Comparison of ENCODE assay signal across 8 cellular contexts in the genomic region with DNA sequence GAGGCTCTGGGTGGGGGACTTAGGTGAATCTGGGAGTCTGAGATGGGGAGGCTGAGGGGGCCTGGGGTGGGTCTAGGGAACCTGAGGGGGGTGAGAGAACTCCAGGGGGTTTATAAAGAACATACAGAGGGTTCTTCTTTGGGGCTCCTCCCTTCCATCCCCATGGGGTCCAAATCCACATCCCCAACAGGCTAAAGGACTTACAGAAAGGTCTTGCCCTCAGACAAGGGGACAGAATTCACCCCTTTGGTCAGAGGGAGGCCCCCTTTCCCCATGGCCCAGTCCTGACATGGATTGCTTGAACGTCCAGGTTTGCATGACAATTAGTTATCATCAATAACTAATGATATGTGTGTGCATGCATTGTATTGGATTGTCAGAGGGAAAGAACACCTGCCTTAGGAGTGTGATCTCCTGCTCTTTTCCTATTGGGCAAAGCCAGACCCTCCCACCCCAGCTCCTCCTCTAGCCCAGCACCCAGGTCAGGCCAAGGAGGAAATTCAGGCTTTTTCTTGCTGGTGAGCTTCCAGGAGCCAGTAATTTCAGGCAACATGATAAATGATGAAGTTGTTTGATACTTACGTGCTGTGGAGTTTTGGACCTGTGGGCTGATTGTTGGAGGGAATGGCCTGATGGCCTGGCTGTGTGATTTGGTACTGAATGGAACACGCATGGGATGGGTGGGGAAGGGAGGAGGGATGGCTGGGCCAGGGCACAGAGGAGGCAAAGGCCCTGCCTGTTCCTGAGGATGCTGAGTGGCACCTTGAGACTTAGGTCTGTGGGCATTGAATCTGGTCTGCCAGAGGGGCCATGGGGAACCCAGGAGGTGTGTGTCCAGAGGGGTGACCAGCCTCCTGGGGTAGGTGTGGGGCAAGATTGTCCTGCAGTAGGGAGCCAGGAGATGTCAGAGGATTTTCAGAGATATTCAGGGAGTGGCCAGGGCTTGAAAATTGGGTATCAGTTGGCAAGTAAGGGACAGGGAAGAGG. TPM values are rescaled to one million over a fixed set of nuclear protein-coding genes. Genes with fewer than 3 reads are reported as not detected.
DNase-seq lines count a peak whose midpoint lies in the region; ATAC-seq and TF ChIP-seq lines count a peak whose summit lies in the region.

No MANE protein-coding gene starts in this region.

- DNase-seq in SIG-M5 treated with dmso at 0.1 percent for 504 hours (lab: John Stamatoyannopoulos, UW; ENCODE audit: unreplicated experiment), result peak; percentile 39
- DNase-seq in SIG-M5 (lab: John Stamatoyannopoulos, UW), result no peak
- peak; percentile 55 for DNase-seq in NCI-H510A treated with DMSO at 0.1 percent for 48 hours (lab: John Stamatoyannopoulos, UW)
- DNase-seq in dorsolateral prefrontal cortex, result no peak
- no peak for DNase-seq in neural crest cell (ENCODE audit: low read depth, low spot score)
- no peak for DNase-seq in NCI-H524 treated with DMSO at 0.1 percent for 48 hours (lab: John Stamatoyannopoulos, UW)

- peak overlapping the region; percentile 67 for H3K27ac Mint-ChIP-seq in neural crest cell (ENCODE audit: unreplicated experiment)

- peak overlapping the region in 48 of 59 donors; percentile 3 to 93 (median 82) for H3K27ac ChIP-seq in dorsolateral prefrontal cortex

- H3K9me3 Mint-ChIP-seq in neural crest cell, result no peaks in the 10 kb centered on the region

- peak overlapping the region; percentile 53 to 93 (median 80) for H3K4me3 ChIP-seq in dorsolateral prefrontal cortex

- no peaks in the 10 kb centered on the region for H3K36me3 Mint-ChIP-seq in neural crest cell (ENCODE audit: low read depth)

- TF ChIP-seq CTCF in dorsolateral prefrontal cortex (IDR thresholded peaks at IDR 0.05 in 54 of 56, conservative IDR thresholded peaks at IDR 0.05 in 2 of 56; ENCODE audit: low read depth in 1 of 56, partially characterized antibody in 56 of 56), result no peak
- TF ChIP-seq CTCF in neural crest cell (conservative IDR thresholded peaks at IDR 0.05), result no peak

- ATAC-seq in esophagus mucosa (no peak), GM21381 (IDR thresholded peaks at IDR 0.05; ENCODE audit: unreplicated experiment) (no peak)

- peaks cover 21% of the 10 kb centered on the region for H3K4me1 Mint-ChIP-seq in neural crest cell

- H3K4me3 Mint-ChIP-seq in neural crest cell, result peak overlapping the region; percentile 97

- no peaks in the 10 kb centered on the region for H3K27me3 Mint-ChIP-seq in neural crest cell (ENCODE audit: low read depth)

- H3K27me3 ChIP-seq in dorsolateral prefrontal cortex, result no peaks in the 10 kb centered on the region

- intact Hi-C loops in dorsolateral prefrontal cortex (cut with DNase I), result loop anchor here (2.0 to 5.0 kb wide), 2 partner anchors 44 to 117 kb away; partner anchors contain the start of gene CRTC1 (in 2 of the 2)

RNA-seq across cellular contexts. Expression of gene KLHL26, which starts 1.1 kb away (rescaled TPM):
- 10 to 100 TPM; 19.6 to 52.2 (median 36.9) TPM for total RNA-seq in dorsolateral prefrontal cortex
- 11.1 and 12.3 TPM in 2 replicates for total RNA-seq in neural crest cell
- total RNA-seq in esophagus mucosa, result 5.6 TPM

RNA-seq across cellular contexts. Expression of gene TMEM59L, which starts 25.3 kb away (rescaled TPM):
- total RNA-seq in dorsolateral prefrontal cortex, result 100 to 1,000 TPM; 128 to 572 (median 372) TPM
- total RNA-seq in neural crest cell, result 6.4 and 6.5 TPM in 2 replicates
- 0.28 TPM for total RNA-seq in esophagus mucosa

RNA-seq across cellular contexts. Expression of gene CRLF1, which starts 31.3 kb away (rescaled TPM):
- total RNA-seq in dorsolateral prefrontal cortex, result 100 to 1,000 TPM in 2 of 120 experiments, 10 to 100 TPM in 117, 1 to 10 TPM in 1; 5.0 to 148 (median 44.3) TPM
- 0.68 and 1.5 TPM in 2 replicates for total RNA-seq in neural crest cell
- total RNA-seq in esophagus mucosa, result 7.9 TPM

RNA-seq across cellular contexts. Expression of gene CRTC1, which starts 45.5 kb away (rescaled TPM):
- total RNA-seq in dorsolateral prefrontal cortex (100 to 1,000 TPM in 34 of 120 experiments, 10 to 100 TPM in 86; 35.9 to 127 (median 90.4) TPM), neural crest cell (24.1 and 25.2 TPM in 2 replicates), esophagus mucosa (4.0 TPM)

RNA-seq across cellular contexts. Expression of gene REX1BD, which starts 49.3 kb away (rescaled TPM):
- total RNA-seq in dorsolateral prefrontal cortex, result 100 to 1,000 TPM in 33 of 120 experiments, 10 to 100 TPM in 87; 49.9 to 127 (median 88.9) TPM
- 71.8 and 71.9 TPM in 2 replicates for total RNA-seq in neural crest cell
- total RNA-seq in esophagus mucosa, result 41.3 TPM

Comparison
In these comparisons a context has a peak if more than half of its experiments do, and no peak if none do; other contexts are left out.
1. DNase-seq: peak in SIG-M5 treated with dmso at 0.1 percent for 504 hours (single experiment) and NCI-H510A treated with DMSO at 0.1 percent for 48 hours (single experiment); none in SIG-M5 (single experiment), dorsolateral prefrontal cortex (0 of 10), neural crest cell (single experiment) and NCI-H524 treated with DMSO at 0.1 percent for 48 hours (single experiment).
2. RNA of gene TMEM59L, which starts 25.3 kb away (total RNA-seq): 128 to 572 TPM in dorsolateral prefrontal cortex; 6.4 to 6.5 TPM in neural crest cell and 0.28 TPM in esophagus mucosa (single experiment); every median in the first group is over 10 times any median in the second.